9 cellular contexts compared by ENCODE assay signal in the genomic region with DNA sequence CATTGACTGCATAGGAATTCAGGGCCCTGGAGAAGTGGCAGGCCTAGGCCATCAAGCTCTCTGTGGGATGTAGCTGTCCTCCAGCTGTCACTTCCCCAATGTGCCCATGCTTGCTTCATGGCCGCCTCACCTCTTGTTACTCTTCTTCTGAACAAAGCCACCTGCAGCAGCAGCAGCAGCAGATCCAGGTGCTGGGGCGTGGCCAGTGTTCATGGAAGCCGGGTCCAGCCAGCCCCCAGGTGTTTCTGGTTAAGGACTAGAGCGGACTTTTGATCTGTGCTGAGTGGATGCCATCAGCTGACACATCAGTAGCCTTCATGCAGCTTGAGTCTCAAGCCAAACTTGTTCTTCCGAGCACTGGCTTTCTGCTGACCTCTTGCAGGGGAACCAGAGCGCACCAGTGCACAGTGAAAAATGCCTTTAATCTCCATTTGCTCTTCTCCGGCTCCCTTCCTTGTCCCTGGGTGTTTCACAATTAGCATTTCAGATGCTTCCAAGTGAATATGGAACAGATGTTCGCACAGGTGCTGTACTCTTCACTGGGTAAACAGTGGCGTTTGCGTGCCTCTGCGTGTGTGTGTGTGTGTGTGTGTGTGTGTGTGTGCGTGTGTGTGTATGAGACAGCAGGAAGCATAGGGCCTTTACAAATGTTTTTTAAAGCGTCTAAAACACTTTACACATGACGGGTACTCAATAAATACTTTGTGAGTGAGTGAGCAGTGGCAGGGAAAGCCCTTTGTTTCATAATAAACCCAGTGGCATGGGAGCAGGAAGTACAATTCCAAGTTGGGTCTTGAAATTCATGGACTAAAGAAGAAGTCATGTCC. TPM values are rescaled to one million over a fixed set of nuclear protein-coding genes. Genes with fewer than 3 reads are reported as not detected.
DNase-seq lines count a peak whose midpoint lies in the region; ATAC-seq and TF ChIP-seq lines count a peak whose summit lies in the region.
"Had no signal": no experiment of that assay in that cellular context is flagged by ENCODE, and none has a peak within 500 bp of the region (broad histone marks: within the 10 kb centered on the region; RNA-seq: fewer than 3 reads in every experiment).

No MANE protein-coding gene starts in this region.

- TF ChIP-seq POLR2A in stomach (IDR thresholded peaks at IDR 0.05): no peak

- no peak for TF ChIP-seq CTCF in activated CD8-positive, alpha-beta T cell treated with anti-CD3 and anti-CD28 coated beads for 36 hours (IDR thresholded peaks at IDR 0.05)
- TF ChIP-seq CTCF in RWPE2 (IDR thresholded peaks at IDR 0.05; ENCODE audit: poor library complexity, severe bottlenecking): no peak
- no peak for TF ChIP-seq CTCF in stomach (IDR thresholded peaks at IDR 0.05)
- TF ChIP-seq CTCF in omental fat pad (IDR thresholded peaks at IDR 0.05): no peak

- H3K4me3 ChIP-seq in RWPE2 (ENCODE audit: severe bottlenecking) (no peak overlapping the region), stomach (no peak overlapping the region)

- TF ChIP-seq EP300 in stomach (IDR thresholded peaks at IDR 0.05): no peak

- no peak for DNase-seq in activated CD8-positive, alpha-beta T cell treated with anti-CD3 and anti-CD28 coated beads, Interleukin-2, amount 10 ng/mL, durations not matched to agents 7 days and 5 days
- no peak for DNase-seq in activated CD8-positive, alpha-beta T cell treated with anti-CD3 and anti-CD28 coated beads for 36 hours
- DNase-seq in RWPE2 (ENCODE audit: low spot score) (no peak), foreskin melanocyte (peak; percentile 79), stomach (peak; percentile 36), omental fat pad (ENCODE audit: low spot score) (no peak)
- DNase-seq in activated naive CD4-positive, alpha-beta T cell treated with anti-CD3 and anti-CD28 coated beads, Interleukin-2, amount 50 U/mL, for 16 hours: no peak

- H3K36me3 Mint-ChIP-seq in activated CD8-positive, alpha-beta T cell treated with anti-CD3 and anti-CD28 coated beads, Interleukin-2, amount 10 ng/mL, durations not matched to agents 7 days and 5 days (ENCODE audit: low read depth): peaks cover 7% of the 10 kb centered on the region
- H3K36me3 Mint-ChIP-seq in activated CD8-positive, alpha-beta T cell treated with anti-CD3 and anti-CD28 coated beads for 36 hours (ENCODE audit: low read depth): peaks cover 18% of the 10 kb centered on the region

- POLR2A ChIA-PET in activated CD8-positive, alpha-beta T cell treated with anti-CD3 and anti-CD28 coated beads, Interleukin-2, amount 10 ng/mL, durations not matched to agents 7 days and 5 days (lab: Charles Lee): no interaction called here
- POLR2A ChIA-PET in activated CD8-positive, alpha-beta T cell treated with anti-CD3 and anti-CD28 coated beads for 36 hours (lab: Charles Lee): no interaction called here

- no peaks in the 10 kb centered on the region for H3K27me3 ChIP-seq in RWPE2 (ENCODE audit: insufficient read depth, poor library complexity, severe bottlenecking)
- H3K27me3 ChIP-seq in stomach: no peaks in the 10 kb centered on the region

- no peak for ATAC-seq in activated CD8-positive, alpha-beta T cell treated with anti-CD3 and anti-CD28 coated beads, Interleukin-2, amount 10 ng/mL, durations not matched to agents 7 days and 5 days
- no peak for ATAC-seq in activated CD8-positive, alpha-beta T cell treated with anti-CD3 and anti-CD28 coated beads for 36 hours
- ATAC-seq in RWPE2 (ENCODE audit: low read depth) (peak; percentile 60), GM21367 (IDR thresholded peaks at IDR 0.05; ENCODE audit: unreplicated experiment) (no peak), omental fat pad (ENCODE audit: low FRiP score) (no peak)

- H3K27ac ChIP-seq in RWPE2 (ENCODE audit: poor library complexity, severe bottlenecking) (peak overlapping the region; percentile 98), stomach (peak overlapping the region; percentile 62 to 87 (median 83))

- H3K36me3 ChIP-seq in RWPE2 (ENCODE audit: low read depth) (peaks cover 25% of the 10 kb centered on the region), stomach (peaks cover 0 to 27% (median 20%) of the 10 kb centered on the region in 4 donors)

- H3K27ac Mint-ChIP-seq in activated CD8-positive, alpha-beta T cell treated with anti-CD3 and anti-CD28 coated beads, Interleukin-2, amount 10 ng/mL, durations not matched to agents 7 days and 5 days: peak overlapping the region; percentile 27
- no peak overlapping the region for H3K27ac Mint-ChIP-seq in activated CD8-positive, alpha-beta T cell treated with anti-CD3 and anti-CD28 coated beads for 36 hours
- H3K27ac Mint-ChIP-seq: T-helper 1 cell treated with Interleukin-12 subunit alpha and Interleukin-12 subunit beta and Interleukin-4 antibody, amounts not matched to agents 30 μg/mL and 1 μg/mL, for 36 hours had no signal

- 43 to 59% (median 46%) methylated on average over 14 of the region's 14 CpGs for WGBS in stomach, 5 donors

- intact Hi-C loops in activated CD8-positive, alpha-beta T cell treated with anti-CD3 and anti-CD28 coated beads for 36 hours (cut with micrococcal nuclease): no loop called here
- intact Hi-C loops in stomach (cut with DNase I; ENCODE audit: low total_unique reads): no loop called here

- no peaks in the 10 kb centered on the region for H3K9me3 Mint-ChIP-seq in activated CD8-positive, alpha-beta T cell treated with anti-CD3 and anti-CD28 coated beads, Interleukin-2, amount 10 ng/mL, durations not matched to agents 7 days and 5 days (ENCODE audit: insufficient read depth)
- H3K9me3 Mint-ChIP-seq in activated CD8-positive, alpha-beta T cell treated with anti-CD3 and anti-CD28 coated beads for 36 hours: no peaks in the 10 kb centered on the region
- H3K9me3 Mint-ChIP-seq: T-helper 1 cell treated with Interleukin-12 subunit alpha and Interleukin-12 subunit beta and Interleukin-4 antibody, amounts not matched to agents 30 μg/mL and 1 μg/mL, for 36 hours had no signal

- H3K27me3 Mint-ChIP-seq in activated CD8-positive, alpha-beta T cell treated with anti-CD3 and anti-CD28 coated beads, Interleukin-2, amount 10 ng/mL, durations not matched to agents 7 days and 5 days (ENCODE audit: low read depth): no peaks in the 10 kb centered on the region
- no peaks in the 10 kb centered on the region for H3K27me3 Mint-ChIP-seq in activated CD8-positive, alpha-beta T cell treated with anti-CD3 and anti-CD28 coated beads for 36 hours

- peaks cover 51% of the 10 kb centered on the region for H3K4me1 ChIP-seq in RWPE2 (ENCODE audit: insufficient read depth, poor library complexity, severe bottlenecking)
- peaks cover 62 to 99% (median 69%) of the 10 kb centered on the region in 4 donors for H3K4me1 ChIP-seq in stomach

- no peak overlapping the region for H3K4me3 Mint-ChIP-seq in activated CD8-positive, alpha-beta T cell treated with anti-CD3 and anti-CD28 coated beads, Interleukin-2, amount 10 ng/mL, durations not matched to agents 7 days and 5 days
- no peak overlapping the region for H3K4me3 Mint-ChIP-seq in activated CD8-positive, alpha-beta T cell treated with anti-CD3 and anti-CD28 coated beads for 36 hours
- H3K4me3 Mint-ChIP-seq: T-helper 1 cell treated with Interleukin-12 subunit alpha and Interleukin-12 subunit beta and Interleukin-4 antibody, amounts not matched to agents 30 μg/mL and 1 μg/mL, for 36 hours had no signal

- peaks cover 8% of the 10 kb centered on the region for H3K4me1 Mint-ChIP-seq in activated CD8-positive, alpha-beta T cell treated with anti-CD3 and anti-CD28 coated beads, Interleukin-2, amount 10 ng/mL, durations not matched to agents 7 days and 5 days (ENCODE audit: low read depth)
- no peaks in the 10 kb centered on the region for H3K4me1 Mint-ChIP-seq in activated CD8-positive, alpha-beta T cell treated with anti-CD3 and anti-CD28 coated beads for 36 hours (ENCODE audit: low read depth)

- CTCF ChIA-PET in activated CD8-positive, alpha-beta T cell treated with anti-CD3 and anti-CD28 coated beads, Interleukin-2, amount 10 ng/mL, durations not matched to agents 7 days and 5 days (lab: Charles Lee): no interaction called here
- CTCF ChIA-PET in activated CD8-positive, alpha-beta T cell treated with anti-CD3 and anti-CD28 coated beads for 36 hours (lab: Charles Lee): interaction anchor here (0.5 to 1.1 kb wide), 2 partner anchors 16 to 19 kb away, joined by 3 read pairs; no protein-coding TSS in a partner anchor

- H3K9me3 ChIP-seq in RWPE2 (ENCODE audit: severe bottlenecking) (no peaks in the 10 kb centered on the region), stomach (no peaks in the 10 kb centered on the region)

RNA-seq across cellular contexts. Expression of gene TPCN1, which starts 20.1 kb away (rescaled TPM):
- total RNA-seq in activated CD8-positive, alpha-beta T cell treated with anti-CD3 and anti-CD28 coated beads, Interleukin-2, amount 10 ng/mL, durations not matched to agents 7 days and 5 days: 10 to 100 TPM; 13.7 to 16.1 TPM
- total RNA-seq in activated CD8-positive, alpha-beta T cell treated with anti-CD3 and anti-CD28 coated beads for 36 hours: 10 to 100 TPM; 29.9 to 33.5 TPM
- total RNA-seq in stomach (10 to 100 TPM; 15.2 to 78.2 (median 48.4) TPM), omental fat pad (10 to 100 TPM; 29.4 to 52.0 (median 33.5) TPM)
- 10 to 100 TPM in 1 of 3 donors, 1 to 10 TPM in 2; 5.8 to 24.2 (median 6.3) TPM for polyA plus RNA-seq in stomach

RNA-seq across cellular contexts. Expression of gene RITA1, which starts 55.9 kb away (rescaled TPM):
- 10 to 100 TPM; 21.0 to 22.6 TPM for total RNA-seq in activated CD8-positive, alpha-beta T cell treated with anti-CD3 and anti-CD28 coated beads, Interleukin-2, amount 10 ng/mL, durations not matched to agents 7 days and 5 days
- 10 to 100 TPM; 18.5 to 19.1 TPM for total RNA-seq in activated CD8-positive, alpha-beta T cell treated with anti-CD3 and anti-CD28 coated beads for 36 hours
- 10 to 100 TPM in 2 of 5 donors, 1 to 10 TPM in 3; 4.1 to 19.2 (median 5.0) TPM for total RNA-seq in stomach
- polyA plus RNA-seq in stomach: 10 to 100 TPM in 2 of 3 donors, 1 to 10 TPM in 1; 8.4 to 14.3 (median 11.5) TPM
- total RNA-seq in omental fat pad: 10 to 100 TPM in 3 of 4 donors, 1 to 10 TPM in 1; 7.9 to 14.3 (median 11.5) TPM

RNA-seq across cellular contexts. Expression of gene DDX54, which starts 56.1 kb away (rescaled TPM):
- 10 to 100 TPM; 79.4 to 82.0 TPM for total RNA-seq in activated CD8-positive, alpha-beta T cell treated with anti-CD3 and anti-CD28 coated beads, Interleukin-2, amount 10 ng/mL, durations not matched to agents 7 days and 5 days
- total RNA-seq in activated CD8-positive, alpha-beta T cell treated with anti-CD3 and anti-CD28 coated beads for 36 hours: 100 to 1,000 TPM; 112 to 133 TPM
- total RNA-seq in stomach: 100 to 1,000 TPM in 1 of 5 donors, 10 to 100 TPM in 4; 14.6 to 167 (median 41.7) TPM
- 10 to 100 TPM; 28.5 to 64.6 (median 34.1) TPM for polyA plus RNA-seq in stomach
- total RNA-seq in omental fat pad: 10 to 100 TPM; 42.4 to 67.0 (median 51.8) TPM

Comparison
In these comparisons a context has a peak if more than half of its experiments do, and no peak if none do; other contexts are left out.
1. DNase-seq: peak in foreskin melanocyte (single experiment) and stomach (single experiment); none in activated CD8-positive, alpha-beta T cell treated with anti-CD3 and anti-CD28 coated beads, Interleukin-2, amount 10 ng/mL, durations not matched to agents 7 days and 5 days (single experiment), activated CD8-positive, alpha-beta T cell treated with anti-CD3 and anti-CD28 coated beads for 36 hours (single experiment), RWPE2 (single experiment), activated naive CD4-positive, alpha-beta T cell treated with anti-CD3 and anti-CD28 coated beads, Interleukin-2, amount 50 U/mL, for 16 hours (single experiment) and omental fat pad (single experiment).